Comparison of ENCODE assay signal across 18 cellular contexts in the genomic region with DNA sequence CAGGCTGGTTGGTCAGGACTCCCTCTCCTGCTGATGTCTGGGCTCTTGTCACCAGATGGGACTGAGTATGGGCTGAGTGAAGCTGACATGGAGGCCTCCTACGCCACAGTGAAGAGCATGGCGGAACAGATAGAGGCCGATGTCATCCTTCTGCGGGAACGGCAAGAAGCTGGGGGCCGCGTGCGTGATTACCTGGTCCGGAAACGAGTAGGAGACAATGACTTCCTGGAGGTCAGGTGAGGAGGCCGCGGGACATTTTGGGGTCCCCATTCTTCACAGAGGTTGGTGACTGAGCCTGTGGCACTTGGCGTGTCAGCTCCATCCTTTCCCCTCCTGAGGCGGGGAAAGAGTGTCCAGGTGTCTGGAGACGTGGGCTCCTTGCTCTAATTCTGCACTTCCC.
"Had no signal": no experiment of that assay in that cellular context is flagged by ENCODE, and none has a peak within 500 bp of the region (broad histone marks: within the 10 kb centered on the region; RNA-seq: fewer than 3 reads in every experiment).

No MANE protein-coding gene starts in this region.

- DNase-seq: activated B cell treated with CpG ODN at 0.5 μM for 24 hours; activated CD4-positive, alpha-beta memory T cell treated with anti-CD3 and anti-CD28 coated beads, Interleukin-2, amount 10 ng/mL, durations not matched to agents 7 days and 5 days; activated CD4-positive, alpha-beta T cell treated with anti-CD3 and anti-CD28 coated beads for 4 hours; activated CD8-positive, alpha-beta memory T cell treated with anti-CD3 and anti-CD28 coated beads, Interleukin-2, amount 10 ng/mL, durations not matched to agents 7 days and 5 days; body of pancreas; caudate nucleus; foreskin melanocyte; glutamatergic neuron; ovary; right lobe of liver; SK-N-SH; small intestine; stimulated activated CD4-positive, alpha-beta T cell treated with anti-CD3 and anti-CD28 coated beads, Interleukin-4, amount 100 ng/mL, for 1 hour had no signal

- H3K9me3 ChIP-seq: body of pancreas, ovary, right lobe of liver, SK-N-SH had no signal

- H3K27ac Mint-ChIP-seq: activated B cell treated with CpG ODN at 0.5 μM for 24 hours; activated CD8-positive, alpha-beta memory T cell treated with anti-CD3 and anti-CD28 coated beads, Interleukin-2, amount 10 ng/mL, durations not matched to agents 7 days and 5 days had no signal

- H3K27me3 ChIP-seq: body of pancreas, dorsolateral prefrontal cortex, ovary, right lobe of liver had no signal

- H3K9me3 Mint-ChIP-seq: activated B cell treated with CpG ODN at 0.5 μM for 24 hours; activated CD4-positive, alpha-beta memory T cell treated with anti-CD3 and anti-CD28 coated beads, Interleukin-2, amount 10 ng/mL, durations not matched to agents 7 days and 5 days; activated T-helper 2 cell treated with anti-CD3 and anti-CD28 coated beads, Interferon-gamma antibody, Interleukin-2, Interleukin-4, amounts not matched to agents 10 μg/mL and 5 μg/mL and 100 μg/mL, durations not matched to agents 14 hours and 24 hours and 36 hours; mesothelial cell of epicardium had no signal

- ATAC-seq: activated CD8-positive, alpha-beta memory T cell treated with anti-CD3 and anti-CD28 coated beads, Interleukin-2, amount 10 ng/mL, durations not matched to agents 7 days and 5 days; body of pancreas had no signal

- H3K36me3 ChIP-seq: ovary had no signal

- H3K27ac ChIP-seq: ovary, right lobe of liver had no signal

- H3K4me1 ChIP-seq: right lobe of liver had no signal

- H3K27me3 Mint-ChIP-seq: activated B cell treated with CpG ODN at 0.5 μM for 24 hours; activated CD4-positive, alpha-beta memory T cell treated with anti-CD3 and anti-CD28 coated beads, Interleukin-2, amount 10 ng/mL, durations not matched to agents 7 days and 5 days; activated CD8-positive, alpha-beta memory T cell treated with anti-CD3 and anti-CD28 coated beads, Interleukin-2, amount 10 ng/mL, durations not matched to agents 7 days and 5 days; activated naive CD8-positive, alpha-beta T cell had no signal

- H3K4me3 Mint-ChIP-seq: activated B cell treated with CpG ODN at 0.5 μM for 24 hours; activated CD4-positive, alpha-beta memory T cell treated with anti-CD3 and anti-CD28 coated beads, Interleukin-2, amount 10 ng/mL, durations not matched to agents 7 days and 5 days; activated CD8-positive, alpha-beta memory T cell treated with anti-CD3 and anti-CD28 coated beads, Interleukin-2, amount 10 ng/mL, durations not matched to agents 7 days and 5 days; mesothelial cell of epicardium had no signal

- H3K4me3 ChIP-seq: body of pancreas, dorsolateral prefrontal cortex, lung, ovary, right lobe of liver had no signal
